ENCODE assay signal across 1 cellular context in genomic region chr12:82981150-82981549, GRCh38.
TF ChIP-seq lines count a peak whose summit lies in the region.

No MANE protein-coding gene starts in this region.

TF ChIP-seq in HEK293, 187 proteins besides CTCF, POLR2A, EP300 and RAD21 (continued from another document):
- no peak for TF ChIP-seq ZNF660 (tag by site-specific recombination; IDR thresholded peaks at IDR 0.05)
